In genomic region chr11:65047581-65048422, GRCh38 we compare ENCODE assay signal across 6 cellular contexts. TPM values are rescaled to one million over a fixed set of nuclear protein-coding genes. Genes with fewer than 3 reads are reported as not detected.
DNase-seq lines count a peak whose midpoint lies in the region; ATAC-seq and TF ChIP-seq lines count a peak whose summit lies in the region.

No MANE protein-coding gene starts in this region.

- no peak overlapping the region for H2BK5ac ChIP-seq in trophoblast cell (ENCODE audit: low read depth, low read length, poor library complexity)

- H3K27ac ChIP-seq in coronary artery (peak overlapping the region in 1 of 2 donors; percentile 76), trophoblast cell (ENCODE audit: low read depth, low read length) (no peak overlapping the region)

- WGBS in trophoblast cell (ENCODE audit: extremely low coverage, insufficient coverage, insufficient read length) = no CpG with 5 or more reads among the region's 56 CpGs

- H3K9ac ChIP-seq in trophoblast cell (ENCODE audit: low read length) = no peak overlapping the region

- no peaks in the 10 kb centered on the region for H3K27me3 ChIP-seq in trophoblast cell (ENCODE audit: insufficient read depth, low read length)

- ATAC-seq in GM21515 (IDR thresholded peaks at IDR 0.05; ENCODE audit: unreplicated experiment) = no peak

- H2AK5ac ChIP-seq in trophoblast cell (ENCODE audit: low read length) = no peak overlapping the region

- peaks cover 1% of the 10 kb centered on the region for H3K9me3 ChIP-seq in trophoblast cell (ENCODE audit: insufficient read depth, low read depth, low read length)

- DNase-seq in GM19238 (ENCODE audit: insufficient read length, low spot score) = peak; percentile 45
- DNase-seq in coronary artery (ENCODE audit: low spot score) = no peak
- no peak for DNase-seq in trophoblast cell
- DNase-seq in COR-L47 (lab: John Stamatoyannopoulos, UW) = no peak
- DNase-seq in occipital lobe (lab: John Stamatoyannopoulos, UW) = no peak

- H2AFZ ChIP-seq in trophoblast cell (ENCODE audit: insufficient read depth, low read length, poor library complexity) = no peak overlapping the region

- H3K4ac ChIP-seq in trophoblast cell (ENCODE audit: low read depth, low read length) = no peak overlapping the region

- H3K4me2 ChIP-seq in trophoblast cell (ENCODE audit: low read length) = peak overlapping the region; percentile 43

- no peaks in the 10 kb centered on the region for H3K4me1 ChIP-seq in trophoblast cell (ENCODE audit: control insufficient read depth in 1 of 2, insufficient read depth in 2 of 2, low read length in 2 of 2)

- H3K4me3 ChIP-seq in coronary artery (peak overlapping the region; percentile 81), trophoblast cell (ENCODE audit: low read depth, low read length) (no peak overlapping the region)

- H3K79me1 ChIP-seq in trophoblast cell (ENCODE audit: low read length) = no peaks in the 10 kb centered on the region

- H4K8ac ChIP-seq in trophoblast cell (ENCODE audit: low read depth, low read length) = no peak overlapping the region

- H3K14ac ChIP-seq in trophoblast cell (ENCODE audit: low read length) = no peak overlapping the region

- H2BK120ac ChIP-seq in trophoblast cell (ENCODE audit: insufficient read depth, low read length, poor library complexity) = no peak overlapping the region

- H3K36me3 ChIP-seq in trophoblast cell (ENCODE audit: control insufficient read depth in 1 of 2, insufficient read depth in 2 of 2, low read length in 2 of 2) = peaks cover 19% of the 10 kb centered on the region in 2 experiments

- H2BK12ac ChIP-seq in trophoblast cell (ENCODE audit: low read length) = no peak overlapping the region

- TF ChIP-seq CTCF in coronary artery (IDR thresholded peaks at IDR 0.05) = no peak

- no peak overlapping the region for H3K18ac ChIP-seq in trophoblast cell (ENCODE audit: low read length)

- H3K23ac ChIP-seq in trophoblast cell (ENCODE audit: low read length) = no peak overlapping the region

- H3K79me2 ChIP-seq in trophoblast cell (ENCODE audit: control insufficient read depth, insufficient read depth, low read length, poor library complexity) = no peaks in the 10 kb centered on the region

- H4K12ac ChIP-seq in trophoblast cell (ENCODE audit: low read depth, low read length) = no peak overlapping the region

- H4K91ac ChIP-seq in trophoblast cell (ENCODE audit: low read depth, low read length) = no peak overlapping the region

RNA-seq across cellular contexts. Expression of gene SAC3D1, which starts 6.8 kb away (rescaled TPM):
- polyA plus RNA-seq in trophoblast cell (2013) = 12.0 TPM in 2 replicates
- 8.7 TPM for total RNA-seq in occipital lobe

RNA-seq across cellular contexts. Expression of gene NAALADL1, which starts 10.6 kb away (rescaled TPM):
- 0.10 and 0.29 TPM in 2 replicates for polyA plus RNA-seq in trophoblast cell (2013)
- 2.3 TPM for total RNA-seq in occipital lobe

RNA-seq across cellular contexts. Expression of gene SNX15, which starts 20.6 kb away (rescaled TPM):
- 14.6 and 14.9 TPM in 2 replicates for polyA plus RNA-seq in trophoblast cell (2013)
- total RNA-seq in occipital lobe = 19.0 TPM

RNA-seq across cellular contexts. Expression of gene ARL2, which starts 33.8 kb away (rescaled TPM):
- 81.8 and 87.0 TPM in 2 replicates for polyA plus RNA-seq in trophoblast cell (2013)
- 31.2 TPM for total RNA-seq in occipital lobe

RNA-seq across cellular contexts. Expression of gene CDCA5, which starts 36.0 kb away (rescaled TPM):
- 23.9 and 24.5 TPM in 2 replicates for polyA plus RNA-seq in trophoblast cell (2013)
- 2.0 TPM for total RNA-seq in occipital lobe
